In genomic region chr3:170999737-171000242, GRCh38 we compare ENCODE assay signal across 11 cellular contexts. TPM values are rescaled to one million over a fixed set of nuclear protein-coding genes. Genes with fewer than 3 reads are reported as not detected.
DNase-seq lines count a peak whose midpoint lies in the region; ATAC-seq and TF ChIP-seq lines count a peak whose summit lies in the region.
"Had no signal": no experiment of that assay in that cellular context is flagged by ENCODE, and none has a peak within 500 bp of the region (broad histone marks: within the 10 kb centered on the region; RNA-seq: fewer than 3 reads in every experiment).

No MANE protein-coding gene starts in this region.

- H3K36me3 Mint-ChIP-seq in effector memory CD8-positive, alpha-beta T cell (ENCODE audit: insufficient read depth), result no peaks in the 10 kb centered on the region
- H3K36me3 Mint-ChIP-seq in activated CD4-positive, alpha-beta T cell treated with anti-CD3 and anti-CD28 coated beads for 36 hours (ENCODE audit: low read depth), result no peaks in the 10 kb centered on the region
- no peaks in the 10 kb centered on the region for H3K36me3 Mint-ChIP-seq in CD14-positive monocyte
- H3K36me3 Mint-ChIP-seq: activated naive CD8-positive, alpha-beta T cell treated with anti-CD3 and anti-CD28 coated beads, Interleukin-2, amount 10 ng/mL, durations not matched to agents 7 days and 5 days had no signal

- no peaks in the 10 kb centered on the region for H3K27me3 Mint-ChIP-seq in effector memory CD8-positive, alpha-beta T cell
- no peaks in the 10 kb centered on the region for H3K27me3 Mint-ChIP-seq in activated CD4-positive, alpha-beta T cell treated with anti-CD3 and anti-CD28 coated beads for 36 hours
- H3K27me3 Mint-ChIP-seq in CD14-positive monocyte (ENCODE audit: low read depth in 3 of 3), result peaks cover 0 to 1% (median 0%) of the 10 kb centered on the region in 3 donors

- in situ Hi-C loops in Caki2 (cut with HindIII; ENCODE audit: low pct_unique_long_range_greater_than_20kb, low sequenced_read_pairs), result no loop called here

- H3K9me3 Mint-ChIP-seq in effector memory CD8-positive, alpha-beta T cell, result no peaks in the 10 kb centered on the region
- no peaks in the 10 kb centered on the region for H3K9me3 Mint-ChIP-seq in activated CD4-positive, alpha-beta T cell treated with anti-CD3 and anti-CD28 coated beads for 36 hours (ENCODE audit: low read depth)
- H3K9me3 Mint-ChIP-seq in CD14-positive monocyte, result no peaks in the 10 kb centered on the region
- H3K9me3 Mint-ChIP-seq: activated naive CD8-positive, alpha-beta T cell treated with anti-CD3 and anti-CD28 coated beads, Interleukin-2, amount 10 ng/mL, durations not matched to agents 7 days and 5 days had no signal

- no peak overlapping the region for H3K27ac Mint-ChIP-seq in effector memory CD8-positive, alpha-beta T cell
- H3K27ac Mint-ChIP-seq in activated CD4-positive, alpha-beta T cell treated with anti-CD3 and anti-CD28 coated beads for 36 hours, result no peak overlapping the region
- H3K27ac Mint-ChIP-seq in CD14-positive monocyte, result peak overlapping the region in 1 of 7 donors; percentile 20
- H3K27ac Mint-ChIP-seq: activated naive CD8-positive, alpha-beta T cell treated with anti-CD3 and anti-CD28 coated beads, Interleukin-2, amount 10 ng/mL, durations not matched to agents 7 days and 5 days had no signal

- CTCF ChIA-PET in activated CD4-positive, alpha-beta T cell treated with anti-CD3 and anti-CD28 coated beads for 36 hours (lab: Charles Lee), result interaction anchor here (1.0 kb wide), 1 partner anchor 661 kb away, joined by 3 read pairs; no protein-coding TSS in a partner anchor

- intact Hi-C loops in activated CD4-positive, alpha-beta T cell treated with anti-CD3 and anti-CD28 coated beads for 36 hours (cut with DNase I, micrococcal nuclease), result no loop called here
- intact Hi-C loops in CD14-positive monocyte (cut with micrococcal nuclease), result no loop called here

- POLR2A ChIA-PET in activated CD4-positive, alpha-beta T cell treated with anti-CD3 and anti-CD28 coated beads for 36 hours (lab: Charles Lee), result no interaction called here

- no peak overlapping the region for H3K4me3 Mint-ChIP-seq in effector memory CD8-positive, alpha-beta T cell
- no peak overlapping the region for H3K4me3 Mint-ChIP-seq in activated CD4-positive, alpha-beta T cell treated with anti-CD3 and anti-CD28 coated beads for 36 hours
- no peak overlapping the region for H3K4me3 Mint-ChIP-seq in CD14-positive monocyte
- H3K4me3 Mint-ChIP-seq: activated naive CD8-positive, alpha-beta T cell treated with anti-CD3 and anti-CD28 coated beads, Interleukin-2, amount 10 ng/mL, durations not matched to agents 7 days and 5 days had no signal

- ATAC-seq in effector memory CD8-positive, alpha-beta T cell (replicated peaks), result peak; percentile 27
- no peak for ATAC-seq in GM21723 (IDR thresholded peaks at IDR 0.05; ENCODE audit: unreplicated experiment)
- ATAC-seq in activated CD4-positive, alpha-beta T cell treated with anti-CD3 and anti-CD28 coated beads for 36 hours, result no peak

- TF ChIP-seq CTCF in CD14-positive monocyte (IDR thresholded peaks at IDR 0.05), result no peak

- DNase-seq in Caki2 (ENCODE audit: low read depth) (peak; percentile 92), NCI-H446 treated with DMSO at 0.1 percent for 48 hours (lab: John Stamatoyannopoulos, UW) (peak; percentile 68), myocyte (ENCODE audit: low read depth) (peak; percentile 30), cortex of kidney (lab: John Stamatoyannopoulos, UW) (no peak), CD14-positive monocyte (ENCODE audit: low spot score) (no peak)
- DNase-seq in effector memory CD8-positive, alpha-beta T cell, result no peak
- no peak for DNase-seq in activated CD4-positive, alpha-beta T cell treated with anti-CD3 and anti-CD28 coated beads for 36 hours
- DNase-seq: activated CD4-positive, alpha-beta T cell treated with anti-CD3 and anti-CD28 coated beads, Interleukin-2, amount 50 U/mL, for 1 hour; activated naive CD8-positive, alpha-beta T cell treated with anti-CD3 and anti-CD28 coated beads, Interleukin-2, amount 10 ng/mL, durations not matched to agents 7 days and 5 days had no signal

- H3K4me1 Mint-ChIP-seq in effector memory CD8-positive, alpha-beta T cell (ENCODE audit: low read depth in 2 of 2), result peaks cover 0 to 2% of the 10 kb centered on the region in 2 donors
- peaks cover 6% of the 10 kb centered on the region for H3K4me1 Mint-ChIP-seq in activated CD4-positive, alpha-beta T cell treated with anti-CD3 and anti-CD28 coated beads for 36 hours
- no peaks in the 10 kb centered on the region for H3K4me1 Mint-ChIP-seq in CD14-positive monocyte

RNA-seq across cellular contexts. Expression of gene SLC2A2, which starts 26.7 kb away (rescaled TPM):
- not detected in 2 replicates for total RNA-seq in Caki2 (2014; rRNA removed; shearing (Covaris generic); ENCODE audit: low replicate concordance)
- not detected in 2 replicates for total RNA-seq in myocyte
- polyA plus RNA-seq in myocyte (2012), result not detected
- not detected for total RNA-seq in activated CD4-positive, alpha-beta T cell treated with anti-CD3 and anti-CD28 coated beads for 36 hours
- polyA plus RNA-seq in CD14-positive monocyte, result not detected
- total RNA-seq: activated naive CD8-positive, alpha-beta T cell treated with anti-CD3 and anti-CD28 coated beads, Interleukin-2, amount 10 ng/mL, durations not matched to agents 7 days and 5 days; temporal lobe had no signal

Comparison
In these comparisons a context has a peak if more than half of its experiments do, and no peak if none do; other contexts are left out.
1. DNase-seq: peak in Caki2 (single experiment), NCI-H446 treated with DMSO at 0.1 percent for 48 hours (single experiment) and myocyte (single experiment); none in effector memory CD8-positive, alpha-beta T cell (0 of 3), cortex of kidney (single experiment), activated CD4-positive, alpha-beta T cell treated with anti-CD3 and anti-CD28 coated beads for 36 hours (single experiment) and CD14-positive monocyte (single experiment).